In the genomic region with DNA sequence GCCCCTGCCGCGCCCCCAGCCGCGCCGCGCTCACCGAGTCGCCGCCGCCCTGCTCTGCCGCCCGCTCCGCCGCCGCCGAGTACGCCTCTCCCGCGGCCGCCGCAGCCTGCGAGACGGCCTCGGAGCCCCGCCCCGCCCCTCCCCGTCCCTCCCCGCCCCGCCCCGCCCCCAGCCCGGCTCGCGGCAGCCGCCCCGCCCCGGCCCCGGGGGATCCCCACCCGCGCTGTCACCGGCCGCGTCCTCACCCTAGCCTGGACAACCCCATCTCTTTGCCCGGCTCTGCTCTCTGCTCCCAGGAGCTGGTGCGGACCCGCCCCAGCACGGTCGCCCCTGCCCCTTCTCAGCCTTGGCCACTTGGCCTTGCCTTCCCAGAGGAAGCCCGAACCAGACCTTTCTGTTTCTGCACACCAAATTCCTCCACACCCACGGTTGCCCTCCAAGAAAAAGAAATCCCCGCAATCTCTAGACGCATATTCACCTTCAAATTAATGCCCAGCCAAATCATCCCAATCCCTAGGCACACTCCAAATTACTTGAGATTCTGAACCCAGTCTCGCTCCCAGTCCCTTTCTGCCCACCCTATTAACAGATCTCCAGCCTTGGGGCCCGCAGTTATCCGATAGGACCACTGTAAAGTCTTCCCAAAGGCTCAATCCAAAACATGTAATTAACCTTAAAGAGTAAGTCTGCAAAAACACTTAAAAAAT, we compare ENCODE assay signal across 8 cellular contexts. TPM values are rescaled to one million over a fixed set of nuclear protein-coding genes. Genes with fewer than 3 reads are reported as not detected.
A peak's percentile ranks its signal among the peaks of the same experiment; 100 is the strongest.
DNase-seq lines count a peak whose midpoint lies in the region; ATAC-seq and TF ChIP-seq lines count a peak whose summit lies in the region.

CYRIA (minus strand) TSS at position 89 of the 707 bp plus-strand sequence. CDS start 77,715 bp downstream, outside the sequence.

- H3K4me3 Mint-ChIP-seq in activated naive CD8-positive, alpha-beta T cell treated with anti-CD3 and anti-CD28 coated beads for 36 hours: peak within 1 kb of the TSS; percentile 73

- H3K4me1 Mint-ChIP-seq in activated naive CD8-positive, alpha-beta T cell treated with anti-CD3 and anti-CD28 coated beads for 36 hours: peaks cover 10% of the 10 kb centered on the region

- no peak within 1 kb of the TSS for H3K9ac ChIP-seq in parathyroid adenoma

- H3K27me3 ChIP-seq in PC-9 (ENCODE audit: insufficient read depth, low read depth) (peaks cover 15% of the 10 kb centered on the region; the same call in 1 of the 2 replicates), parathyroid adenoma (ENCODE audit: control insufficient read depth, insufficient read depth, low read length) (no peaks in the 10 kb centered on the region), vagina (no peaks in the 10 kb centered on the region)

- peak; percentile 29 to 50 for DNase-seq in PC-9
- DNase-seq in activated naive CD8-positive, alpha-beta T cell treated with anti-CD3 and anti-CD28 coated beads for 36 hours: peak; percentile 56
- peak; percentile 92 for DNase-seq in cardiac septum (ENCODE audit: low spot score)
- DNase-seq in vagina (ENCODE audit: extremely low spot score in 2 of 2): peak in 1 of 2 donors; percentile 86
- no peak for DNase-seq in NCI-H1048 (lab: John Stamatoyannopoulos, UW)

- H3K79me2 ChIP-seq in PC-9 (ENCODE audit: low read depth) (no peaks in the 10 kb centered on the region), parathyroid adenoma (no peaks in the 10 kb centered on the region)

- TF ChIP-seq POLR2A in vagina (IDR thresholded peaks at IDR 0.05): no peak

- H3K4me1 ChIP-seq in PC-9 (replicated peaks; ENCODE audit: insufficient read depth) (peaks cover 9% of the 10 kb centered on the region), parathyroid adenoma (peaks cover 3% of the 10 kb centered on the region), vagina (peaks cover 47% of the 10 kb centered on the region)

- no peaks in the 10 kb centered on the region for H3K9me2 ChIP-seq in PC-9 (ENCODE audit: insufficient read depth)

- H3K4me3 ChIP-seq in PC-9 (peak within 1 kb of the TSS; percentile 57; the same call in 1 of the 2 replicates), parathyroid adenoma (ENCODE audit: low read depth, low read length) (peak within 1 kb of the TSS; percentile 59), vagina (peak within 1 kb of the TSS; percentile 73 to 84)

- TF ChIP-seq CTCF in PC-9 (conservative IDR thresholded peaks at IDR 0.05) (no peak), parathyroid adenoma (IDR thresholded peaks at IDR 0.05) (no peak), vagina (IDR thresholded peaks at IDR 0.05) (no peak)

- H3K9me3 Mint-ChIP-seq in activated naive CD8-positive, alpha-beta T cell treated with anti-CD3 and anti-CD28 coated beads for 36 hours: no peaks in the 10 kb centered on the region

- H2AFZ ChIP-seq in PC-9 (peak within 1 kb of the TSS; percentile 53; the same call in 1 of the 2 replicates), parathyroid adenoma (peak within 1 kb of the TSS; percentile 71)

- peak; percentile 71 for ATAC-seq in GM18907 (IDR thresholded peaks at IDR 0.05; ENCODE audit: unreplicated experiment)
- peak; percentile 46 for ATAC-seq in HG02938 (IDR thresholded peaks at IDR 0.05; ENCODE audit: unreplicated experiment)

- H3K27ac ChIP-seq in PC-9 (no peak within 1 kb of the TSS), parathyroid adenoma (no peak within 1 kb of the TSS), vagina (peak within 1 kb of the TSS; percentile 86)

- H3K4me2 ChIP-seq in PC-9 (peak within 1 kb of the TSS; percentile 93), parathyroid adenoma (ENCODE audit: low read length) (peak within 1 kb of the TSS; percentile 76)

- H3K36me3 Mint-ChIP-seq in activated naive CD8-positive, alpha-beta T cell treated with anti-CD3 and anti-CD28 coated beads for 36 hours: no peaks in the 10 kb centered on the region

- H4K20me1 ChIP-seq in PC-9 (ENCODE audit: insufficient read depth): no peaks in the 10 kb centered on the region

- BruUV-seq in PC-9 (replicated peaks; lab: Mats Ljungman, UMichigan): no TSS peak

- peaks cover 64% of the 10 kb centered on the region for H3K27me3 Mint-ChIP-seq in activated naive CD8-positive, alpha-beta T cell treated with anti-CD3 and anti-CD28 coated beads for 36 hours

- H3F3A ChIP-seq in PC-9 (ENCODE audit: insufficient read depth, low read depth): no peaks in the 10 kb centered on the region

- no peak within 1 kb of the TSS for H3K27ac Mint-ChIP-seq in activated naive CD8-positive, alpha-beta T cell treated with anti-CD3 and anti-CD28 coated beads for 36 hours

- intact Hi-C loops in PC-9 (cut with micrococcal nuclease; ENCODE audit: unreplicated experiment) (no loop called here), cardiac septum (cut with DNase I) (no loop called here), vagina (cut with DNase I) (loop anchor here (5.0 to 10.0 kb wide), 2 partner anchors 49 to 1089 kb away; partner anchors contain the start of genes GEN1 and SMC6)

- POLR2A ChIA-PET in PC-9 (lab: Charles Lee; ENCODE audit: unreplicated experiment): no interaction called here

- H3K36me3 ChIP-seq in PC-9 (ENCODE audit: low read depth): no peaks in the 10 kb centered on the region
- no peaks in the 10 kb centered on the region for H3K36me3 ChIP-seq in parathyroid adenoma (ENCODE audit: control insufficient read depth, insufficient read depth, low read length)
- no peaks in the 10 kb centered on the region for H3K36me3 ChIP-seq in vagina

- no peaks in the 10 kb centered on the region for H3K9me3 ChIP-seq in PC-9 (ENCODE audit: insufficient read depth, low read depth)
- H3K9me3 ChIP-seq in parathyroid adenoma (ENCODE audit: control insufficient read depth, low read length): no peaks in the 10 kb centered on the region
- H3K9me3 ChIP-seq in vagina: no peaks in the 10 kb centered on the region

- CTCF ChIA-PET in PC-9 (lab: Charles Lee): no interaction called here

RNA-seq across cellular contexts. Expression of gene CYRIA, which starts in this region (rescaled TPM):
- total RNA-seq in PC-9 (2021) (3.9 and 4.0 TPM in 2 replicates), cardiac septum (3.7 TPM), vagina (12.5 TPM)
- total RNA-seq in activated naive CD8-positive, alpha-beta T cell treated with anti-CD3 and anti-CD28 coated beads for 36 hours: under 1 TPM; 0.14 to 0.16 TPM

Comparison
In these comparisons a context has a peak if more than half of its experiments do, and no peak if none do; other contexts are left out.
1. Peak in DNase-seq in activated naive CD8-positive, alpha-beta T cell treated with anti-CD3 and anti-CD28 coated beads for 36 hours; RNA of the gene not detected or under 1 TPM.